In genomic region chr22:44497904-44498242, GRCh38 we compare ENCODE assay signal across 8 cellular contexts. TPM values are rescaled to one million over a fixed set of nuclear protein-coding genes. Genes with fewer than 3 reads are reported as not detected.
DNase-seq lines count a peak whose midpoint lies in the region; ATAC-seq and TF ChIP-seq lines count a peak whose summit lies in the region.

Gene RTL6, minus strand, starts transcription at chr22:44498233. Its CDS starts 677 bp downstream, at chr22:44497556.

- H3K4me3 ChIP-seq in SJSA1 (peak within 1 kb of the TSS; percentile 98), esophagus muscularis mucosa (peak within 1 kb of the TSS; percentile 93 to 99 (median 97)), neuron (ENCODE audit: low read length) (peak within 1 kb of the TSS; percentile 61)

- WGBS in esophagus muscularis mucosa: no CpG with 5 or more reads among the region's 49 CpGs

- DNase-seq in SJSA1 (ENCODE audit: low read depth in 1 of 2, low spot score in 2 of 2) (peak in 1 of 2 experiments; percentile 9), esophagus muscularis mucosa (ENCODE audit: extremely low spot score) (no peak), COLO668 (lab: John Stamatoyannopoulos, UW; ENCODE audit: unreplicated experiment) (no peak)
- DNase-seq in stimulated activated naive CD4-positive, alpha-beta T cell (lab: John Stamatoyannopoulos, UW): no peak
- no peak for DNase-seq in activated CD4-positive, CD25-positive, alpha-beta regulatory T cell (lab: John Stamatoyannopoulos, UW)

- H3K36me3 ChIP-seq in SJSA1 (peaks cover 36% of the 10 kb centered on the region), esophagus muscularis mucosa (peaks cover 0 to 29% (median 18%) of the 10 kb centered on the region in 4 donors), neuron (ENCODE audit: insufficient read depth, low read length) (peaks cover 33% of the 10 kb centered on the region)

- ATAC-seq in GM21723 (IDR thresholded peaks at IDR 0.05; ENCODE audit: unreplicated experiment) (peak; percentile 26), GM18858 (IDR thresholded peaks at IDR 0.05; ENCODE audit: unreplicated experiment) (no peak)

- peak within 1 kb of the TSS; percentile 82 for H2AFZ ChIP-seq in neuron (ENCODE audit: low read depth, low read length)

- H3K27me3 ChIP-seq in SJSA1 (replicated peaks): no peaks in the 10 kb centered on the region
- H3K27me3 ChIP-seq in esophagus muscularis mucosa: peaks cover 0 to 4% (median 0%) of the 10 kb centered on the region in 4 donors
- no peaks in the 10 kb centered on the region for H3K27me3 ChIP-seq in neuron (ENCODE audit: insufficient read depth, low read length)

- H3K27ac ChIP-seq in SJSA1 (peak within 1 kb of the TSS; percentile 87), esophagus muscularis mucosa (replicated peaks in 1 of 4) (peak within 1 kb of the TSS; percentile 85 to 90 (median 88))

- H3K9me3 ChIP-seq in SJSA1 (replicated peaks) (no peaks in the 10 kb centered on the region; the same call in 1 of the 2 replicates), esophagus muscularis mucosa (no peaks in the 10 kb centered on the region), neuron (ENCODE audit: low read length) (peaks cover 19% of the 10 kb centered on the region)

- TF ChIP-seq CTCF in esophagus muscularis mucosa (IDR thresholded peaks at IDR 0.05): no peak

- TF ChIP-seq POLR2A in esophagus muscularis mucosa (IDR thresholded peaks at IDR 0.05; ENCODE audit: low read depth): no peak

- H3K4me1 ChIP-seq in SJSA1 (replicated peaks): peaks cover 18% of the 10 kb centered on the region
- peaks cover 13 to 53% (median 42%) of the 10 kb centered on the region in 4 donors for H3K4me1 ChIP-seq in esophagus muscularis mucosa
- H3K4me1 ChIP-seq in neuron (ENCODE audit: insufficient read depth, low read length): peaks cover 6% of the 10 kb centered on the region

- TF ChIP-seq EP300 in esophagus muscularis mucosa (IDR thresholded peaks at IDR 0.05): no peak

- intact Hi-C loops in esophagus muscularis mucosa (cut with DNase I): no loop called here

RNA-seq across cellular contexts. Expression of gene RTL6, which starts in this region (rescaled TPM):
- 12.3 and 20.0 TPM in 2 replicates for total RNA-seq in SJSA1 (2014; rRNA removed; shearing (Covaris generic))
- total RNA-seq in esophagus muscularis mucosa: 10 to 100 TPM; 28.7 to 40.7 (median 35.5) TPM
